Comparison of ENCODE assay signal across 9 cellular contexts in the genomic region with DNA sequence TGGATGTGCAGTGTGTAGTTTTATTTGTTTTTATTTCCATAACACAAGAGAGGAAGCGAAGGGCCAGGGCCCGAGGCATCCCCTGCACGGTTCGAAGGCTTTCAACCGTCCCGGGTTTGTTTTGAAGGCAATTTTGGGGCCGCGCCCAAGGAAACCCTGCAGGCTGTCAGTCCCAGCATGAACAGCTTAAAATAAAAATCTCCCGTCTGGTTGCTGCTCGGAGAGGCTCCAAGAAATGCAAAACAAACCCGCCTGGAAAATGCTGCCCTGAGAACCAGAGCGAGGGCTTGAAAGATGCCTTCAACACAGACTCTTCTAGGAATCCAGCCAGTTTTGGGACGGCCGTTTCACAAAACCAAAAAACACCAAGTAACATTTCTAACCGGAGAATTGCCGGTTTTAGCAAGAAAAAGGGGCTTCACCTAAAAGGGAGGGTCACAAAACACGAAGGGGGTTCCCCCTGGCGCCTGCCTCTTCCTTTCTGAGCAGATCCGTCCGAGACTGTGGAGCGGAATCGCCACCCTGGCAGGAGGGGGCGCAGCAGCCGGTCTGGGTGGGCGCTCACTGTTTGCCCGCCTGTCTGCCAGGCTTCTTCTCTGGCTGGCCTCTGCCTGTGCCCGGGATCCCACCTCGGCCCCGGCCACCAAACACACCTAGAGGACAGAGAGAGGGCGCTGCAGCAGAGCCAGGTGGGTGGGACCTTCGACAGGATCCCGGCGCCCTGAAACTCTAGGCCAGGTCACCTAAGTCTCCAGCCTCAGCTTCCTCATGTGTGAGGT. TPM values are rescaled to one million over a fixed set of nuclear protein-coding genes. Genes with fewer than 3 reads are reported as not detected.
DNase-seq lines count a peak whose midpoint lies in the region; ATAC-seq, FAIRE-seq and TF ChIP-seq lines count a peak whose summit lies in the region.
"Had no signal": no experiment of that assay in that cellular context is flagged by ENCODE, and none has a peak within 500 bp of the region (broad histone marks: within the 10 kb centered on the region; RNA-seq: fewer than 3 reads in every experiment).

No MANE protein-coding gene starts in this region.

- in situ Hi-C loops in GM13976 (cut with MboI; ENCODE audit: low sequenced_read_pairs, unreplicated experiment): no loop called here

- DNase-seq in GM13976 (ENCODE audit: low spot score) (peak; percentile 63), fibroblast of peridontal ligament (ENCODE audit: extremely low read depth) (peak; percentile 63), HTR-8/SVneo (ENCODE audit: insufficient read length, low spot score) (no peak), SW 1271 (lab: John Stamatoyannopoulos, UW) (no peak)
- DNase-seq in activated T-cell treated with anti-CD3 and anti-CD28 coated beads, Interleukin-2, amount 50 U/mL, for 4 hours: no peak
- DNase-seq: NCI-H510A had no signal

- H3K9me3 Mint-ChIP-seq in activated T-cell treated with anti-CD3 and anti-CD28 coated beads, Interleukin-2, amount 50 U/mL, for 4 hours: no peaks in the 10 kb centered on the region
- no peaks in the 10 kb centered on the region for H3K9me3 Mint-ChIP-seq in stimulated activated memory B cell treated with anti-CD40 and anti-IgM and Interleukin-4, amounts not matched to agents 10 μg/mL and 1 μg/mL and 100 μg/mL, for 72 hours

- no peak for FAIRE-seq in HTR-8/SVneo (lab: Jason Lieb, UNC)

- H3K36me3 Mint-ChIP-seq in activated T-cell treated with anti-CD3 and anti-CD28 coated beads, Interleukin-2, amount 50 U/mL, for 4 hours (ENCODE audit: insufficient read depth): peaks cover 7% of the 10 kb centered on the region
- H3K36me3 Mint-ChIP-seq in stimulated activated memory B cell treated with anti-CD40 and anti-IgM and Interleukin-4, amounts not matched to agents 10 μg/mL and 1 μg/mL and 100 μg/mL, for 72 hours: peaks cover 27% of the 10 kb centered on the region

- H3K27me3 Mint-ChIP-seq in activated T-cell treated with anti-CD3 and anti-CD28 coated beads, Interleukin-2, amount 50 U/mL, for 4 hours (ENCODE audit: low read depth): no peaks in the 10 kb centered on the region
- H3K27me3 Mint-ChIP-seq in stimulated activated memory B cell treated with anti-CD40 and anti-IgM and Interleukin-4, amounts not matched to agents 10 μg/mL and 1 μg/mL and 100 μg/mL, for 72 hours: no peaks in the 10 kb centered on the region

- peak overlapping the region; percentile 95 for H3K27ac Mint-ChIP-seq in stimulated activated memory B cell treated with anti-CD40 and anti-IgM and Interleukin-4, amounts not matched to agents 10 μg/mL and 1 μg/mL and 100 μg/mL, for 72 hours

- H3K4me1 Mint-ChIP-seq in activated T-cell treated with anti-CD3 and anti-CD28 coated beads, Interleukin-2, amount 50 U/mL, for 4 hours (ENCODE audit: low read depth): peaks cover 45% of the 10 kb centered on the region
- H3K4me1 Mint-ChIP-seq in stimulated activated memory B cell treated with anti-CD40 and anti-IgM and Interleukin-4, amounts not matched to agents 10 μg/mL and 1 μg/mL and 100 μg/mL, for 72 hours: peaks cover 50% of the 10 kb centered on the region

- no peak for ATAC-seq in activated T-cell treated with anti-CD3 and anti-CD28 coated beads, Interleukin-2, amount 50 U/mL, for 4 hours
- no peak for ATAC-seq in stimulated activated memory B cell treated with anti-CD40 and anti-IgM and Interleukin-4, amounts not matched to agents 10 μg/mL and 1 μg/mL and 100 μg/mL, for 72 hours
- ATAC-seq in GM18870 (IDR thresholded peaks at IDR 0.05; ENCODE audit: unreplicated experiment): no peak
- ATAC-seq in HG02610 (IDR thresholded peaks at IDR 0.05; ENCODE audit: unreplicated experiment): no peak

- peak; percentile 13 for TF ChIP-seq CTCF in GM13976 (IDR thresholded peaks at IDR 0.05; ENCODE audit: borderline replicate concordance, control extremely low read depth, extremely low read depth, insufficient read depth, missing control alignments)

- H3K4me3 Mint-ChIP-seq in activated T-cell treated with anti-CD3 and anti-CD28 coated beads, Interleukin-2, amount 50 U/mL, for 4 hours: peak overlapping the region; percentile 33
- peak overlapping the region; percentile 59 for H3K4me3 Mint-ChIP-seq in stimulated activated memory B cell treated with anti-CD40 and anti-IgM and Interleukin-4, amounts not matched to agents 10 μg/mL and 1 μg/mL and 100 μg/mL, for 72 hours

RNA-seq across cellular contexts. Expression of a gene that starts 15.8 kb away (rescaled TPM):
- 100 to 1,000 TPM; 209 to 254 (median 230) TPM for total RNA-seq in activated T-cell treated with anti-CD3 and anti-CD28 coated beads, Interleukin-2, amount 50 U/mL, for 4 hours

RNA-seq across cellular contexts. Expression of a gene that starts 25.7 kb away (rescaled TPM):
- total RNA-seq in activated T-cell treated with anti-CD3 and anti-CD28 coated beads, Interleukin-2, amount 50 U/mL, for 4 hours: 100 to 1,000 TPM; 232 to 244 (median 242) TPM

RNA-seq across cellular contexts. Expression of a gene that starts 32.8 kb away (rescaled TPM):
- total RNA-seq in activated T-cell treated with anti-CD3 and anti-CD28 coated beads, Interleukin-2, amount 50 U/mL, for 4 hours: under 1 TPM; 0.35 to 0.42 (median 0.38) TPM

RNA-seq across cellular contexts. Expression of a gene that starts 33.3 kb away (rescaled TPM):
- total RNA-seq in activated T-cell treated with anti-CD3 and anti-CD28 coated beads, Interleukin-2, amount 50 U/mL, for 4 hours: 10 to 100 TPM; 12.8 to 14.7 (median 13.0) TPM

Comparison
In these comparisons a context has a peak if more than half of its experiments do, and no peak if none do; other contexts are left out.
1. DNase-seq: peak in GM13976 (single experiment) and fibroblast of peridontal ligament (single experiment); none in activated T-cell treated with anti-CD3 and anti-CD28 coated beads, Interleukin-2, amount 50 U/mL, for 4 hours (single experiment), HTR-8/SVneo (single experiment) and SW 1271 (0 of 2).